8 cellular contexts compared by ENCODE assay signal in the genomic region with DNA sequence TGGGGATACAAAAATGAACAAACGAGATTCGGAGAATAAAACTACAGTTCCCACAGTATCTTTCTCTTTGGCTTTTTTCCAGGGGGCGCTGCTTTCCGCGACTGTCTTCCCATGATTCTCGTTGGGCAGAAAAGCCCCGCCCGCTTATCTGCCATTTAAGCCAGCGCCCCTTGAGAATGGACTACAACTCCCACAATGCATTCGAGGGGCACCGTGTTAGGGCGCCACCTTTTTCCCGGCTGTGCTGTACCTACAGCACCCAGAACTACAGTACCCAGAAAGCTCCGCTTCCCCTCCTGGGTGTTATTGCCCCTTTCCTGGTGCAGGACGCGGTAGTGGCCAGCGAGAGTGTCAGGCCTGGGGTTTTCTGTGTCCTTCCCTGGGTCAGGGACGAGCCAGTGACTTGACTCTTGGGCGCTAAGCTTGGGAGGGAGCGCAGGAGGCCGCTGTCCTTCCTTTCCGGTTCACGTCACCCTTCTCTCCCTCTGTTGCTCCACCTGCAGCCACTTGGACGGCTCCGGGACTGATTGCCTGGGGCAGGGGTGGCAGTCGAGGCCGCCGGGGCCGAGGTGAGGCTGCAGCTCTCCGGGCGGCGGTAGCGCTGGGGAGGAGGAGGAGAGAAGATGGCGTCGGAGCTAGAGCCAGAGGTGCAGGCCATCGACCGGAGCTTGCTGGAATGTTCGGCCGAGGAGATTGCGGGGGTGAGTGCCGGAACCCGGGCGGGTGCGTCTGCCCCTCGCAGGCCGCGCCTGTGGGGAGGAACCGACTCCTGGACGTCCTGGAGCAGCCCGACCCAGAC. TPM values are rescaled to one million over a fixed set of nuclear protein-coding genes. Genes with fewer than 3 reads are reported as not detected.
DNase-seq lines count a peak whose midpoint lies in the region; ATAC-seq, FAIRE-seq and TF ChIP-seq lines count a peak whose summit lies in the region.

TSS of gene UBR2 (plus strand) at position 333 of the 799 bp plus-strand sequence. CDS start at position 624, 291 bp downstream.

- intact Hi-C loops in OCI-LY7 (cut with micrococcal nuclease; ENCODE audit: unreplicated experiment) (loop anchor here (5.0 to 10.0 kb wide), 3 partner anchors 313 to 611 kb away; partner anchors contain the start of genes RPL7L1 and SRF), endothelial cell of umbilical vein (cut with micrococcal nuclease) (loop anchor here (1.0 to 2.0 kb wide), 3 partner anchors 182 to 777 kb away; partner anchors contain the start of genes BICRAL, TBCC and TOMM6)

- peak; percentile 84 for ATAC-seq in GM21526 (IDR thresholded peaks at IDR 0.05; ENCODE audit: low FRiP score, unreplicated experiment)

- peaks cover 7% of the 10 kb centered on the region; the same call in 1 of the 2 replicates for H4K20me1 ChIP-seq in OCI-LY7 (ENCODE audit: insufficient read depth, low read length)
- peaks cover 2% of the 10 kb centered on the region for H4K20me1 ChIP-seq in endothelial cell of umbilical vein (replicated peaks; ENCODE audit: control insufficient read depth, extremely low read depth, insufficient read depth, low read length)

- peak; percentile 100 for DNase-seq in DMS114 treated with DMSO at 0.1 percent for 48 hours (lab: John Stamatoyannopoulos, UW; ENCODE audit: unreplicated experiment)
- peak; percentile 64 for DNase-seq in HuH-7.5 (ENCODE audit: low spot score)
- peak; percentile 99 for DNase-seq in OCI-LY7 (ENCODE audit: low spot score)
- peak; percentile 86 for DNase-seq in activated T-cell treated with anti-CD3 and anti-CD28 coated beads for 1 hour (ENCODE audit: low read depth)
- peak; percentile 98 for DNase-seq in endothelial cell of umbilical vein (ENCODE audit: low read depth, low spot score)
- peak; percentile 98 for DNase-seq in midbrain (lab: John Stamatoyannopoulos, UW)
- DNase-seq in stimulated activated CD8-positive, alpha-beta memory T cell treated with anti-CD3 and anti-CD28 coated beads, Interleukin-2, amount 100 ng/mL, for 1 hour (ENCODE audit: low read depth in 2 of 2), result peak; percentile 77 to 85

- H3K9ac ChIP-seq in endothelial cell of umbilical vein (replicated peaks; ENCODE audit: extremely low read depth, insufficient read depth, low read length), result peak within 1 kb of the TSS; percentile 85

- H3K27me3 ChIP-seq in endothelial cell of umbilical vein (ENCODE audit: control insufficient read depth in 2 of 2, insufficient read depth in 2 of 2, low read length in 2 of 2), result peaks cover 0 to 3% of the 10 kb centered on the region in 2 experiments

- H3K9me3 ChIP-seq in OCI-LY7 (ENCODE audit: low read length) (peaks cover 3% of the 10 kb centered on the region; the same call in 1 of the 2 replicates), endothelial cell of umbilical vein (replicated peaks; ENCODE audit: control insufficient read depth, insufficient read depth, low read length) (no peaks in the 10 kb centered on the region)

- POLR2A ChIA-PET in OCI-LY7 (lab: Charles Lee) (interaction anchor here (0.6 to 1.3 kb wide), 6 partner anchors 9 to 668 kb away, joined by 3 to 7 read pairs (median 4); partner anchors contain the start of gene RPL7L1), endothelial cell of umbilical vein (lab: Charles Lee) (interaction anchor here (1.0 to 1.1 kb wide), 2 partner anchors 16 to 182 kb away, joined by 3 to 13 read pairs; partner anchors contain the start of gene TBCC)

- peak within 1 kb of the TSS; percentile 54 for H3K27ac ChIP-seq in OCI-LY7 (ENCODE audit: low read depth, low read length, poor library complexity, severe bottlenecking)
- H3K27ac ChIP-seq in endothelial cell of umbilical vein (ENCODE audit: insufficient read depth, low read depth, low read length), result peak within 1 kb of the TSS; percentile 59

- H3K4me2 ChIP-seq in OCI-LY7 (ENCODE audit: low read length) (peak within 1 kb of the TSS; percentile 96), endothelial cell of umbilical vein (ENCODE audit: insufficient read depth, low read length) (peak within 1 kb of the TSS; percentile 86)

- peak; percentile 95 for FAIRE-seq in endothelial cell of umbilical vein (lab: Jason Lieb, UNC)

- peaks cover 48% of the 10 kb centered on the region for H3K79me2 ChIP-seq in OCI-LY7 (ENCODE audit: insufficient read depth, low read depth, low read length)
- peaks cover 46% of the 10 kb centered on the region for H3K79me2 ChIP-seq in endothelial cell of umbilical vein (ENCODE audit: control insufficient read depth, insufficient read depth, low read length)

- no peaks in the 10 kb centered on the region for H3K9me1 ChIP-seq in endothelial cell of umbilical vein (replicated peaks; ENCODE audit: control insufficient read depth, extremely low read depth, insufficient read depth, low read length)

- H3K9me2 ChIP-seq in OCI-LY7 (ENCODE audit: insufficient read depth, low read length), result no peaks in the 10 kb centered on the region

- TF ChIP-seq POLR2A in endothelial cell of umbilical vein (IDR thresholded peaks at IDR 0.05; ENCODE audit: low read depth, low read length), result peak; percentile 56

- dilution Hi-C loops in endothelial cell of umbilical vein (cut with MboI; ENCODE audit: extremely low pct_ligation_motif_present, low sequenced_read_pairs), result no loop called here

- BruUV-seq in OCI-LY7 (replicated peaks; lab: Mats Ljungman, UMichigan) (no TSS peak), endothelial cell of umbilical vein (replicated peaks; lab: Mats Ljungman, UMichigan) (TSS peak; percentile 14)

- H3K4me1 ChIP-seq in OCI-LY7 (ENCODE audit: insufficient read depth, low read length, poor library complexity, severe bottlenecking) (peaks cover 20% of the 10 kb centered on the region), endothelial cell of umbilical vein (ENCODE audit: control insufficient read depth, extremely low read depth, insufficient read depth, low read length) (peaks cover 10% of the 10 kb centered on the region)

- H2AFZ ChIP-seq in OCI-LY7 (ENCODE audit: low read length) (peak within 1 kb of the TSS; percentile 88), endothelial cell of umbilical vein (ENCODE audit: low read depth, low read length) (peak within 1 kb of the TSS; percentile 88)

- CTCF ChIA-PET in OCI-LY7 (lab: Charles Lee; ENCODE audit: unreplicated experiment) (interaction anchor here (0.7 to 1.6 kb wide), 2 partner anchors 12 to 16 kb away, joined by 3 to 8 read pairs; no protein-coding TSS in a partner anchor), endothelial cell of umbilical vein (lab: Charles Lee) (interaction anchor here (0.7 to 10.5 kb wide), 8 partner anchors 12 to 349 kb away, joined by 3 to 86 read pairs (median 4); no protein-coding TSS in a partner anchor)

- peak; percentile 75 for TF ChIP-seq CTCF in OCI-LY7 (conservative IDR thresholded peaks at IDR 0.05; ENCODE audit: low read length)
- peak in 1 of 2 donors; percentile 27 for TF ChIP-seq CTCF in endothelial cell of umbilical vein (IDR thresholded peaks at IDR 0.05; ENCODE audit: extremely low read depth in 1 of 2, insufficient read depth in 1 of 2, low read depth in 1 of 2, low read length in 2 of 2)

- H3K36me3 ChIP-seq in OCI-LY7 (ENCODE audit: insufficient read depth, low read length) (peaks cover 19% of the 10 kb centered on the region), endothelial cell of umbilical vein (ENCODE audit: control insufficient read depth in 2 of 2, extremely low read depth in 1 of 2, insufficient read depth in 2 of 2, low read length in 2 of 2) (no peaks in the 10 kb centered on the region)

- H3K4me3 ChIP-seq in OCI-LY7 (ENCODE audit: low read depth, low read length, poor library complexity, severe bottlenecking) (peak within 1 kb of the TSS; percentile 88), endothelial cell of umbilical vein (replicated peaks in 1 of 3; ENCODE audit: insufficient read depth in 1 of 3, low read depth in 1 of 3, low read length in 3 of 3) (peak within 1 kb of the TSS; percentile 93 to 97 (median 94))

TF ChIP-seq in endothelial cell of umbilical vein, 7 proteins besides CTCF, POLR2A, EP300 and RAD21:
- no peak for TF ChIP-seq EZH2 (IDR thresholded peaks at IDR 0.05; ENCODE audit: borderline replicate concordance, low read depth, low read length, severe bottlenecking)
- TF ChIP-seq JUN (IDR thresholded peaks at IDR 0.05; ENCODE audit: borderline replicate concordance, insufficient read depth, insufficient read length, low read depth), result no peak
- no peak for TF ChIP-seq GATA2 (IDR thresholded peaks at IDR 0.05; ENCODE audit: insufficient read depth, insufficient read length, low read depth, low read length)

RNA-seq across cellular contexts. Expression of gene UBR2, which starts in this region (rescaled TPM):
- 16.6 and 17.1 TPM in 2 replicates for total RNA-seq in OCI-LY7 (2014; rRNA removed; shearing (Covaris generic))
- total RNA-seq in OCI-LY7 (2022), result 23.8 and 26.7 TPM in 2 replicates
- total RNA-seq in endothelial cell of umbilical vein, result 18.6 and 22.3 TPM in 2 replicates
- 6.8 and 8.0 TPM in 2 replicates for polyA plus RNA-seq in endothelial cell of umbilical vein
- 6.1 and 6.3 TPM in 2 replicates for polyA plus RNA-seq in endothelial cell of umbilical vein (2011; cell fraction: cytosol; rRNA removed)
- 29.8 and 32.9 TPM in 2 replicates for polyA plus RNA-seq in endothelial cell of umbilical vein (2011; cell fraction: nucleus; rRNA removed)
- polyA plus RNA-seq in endothelial cell of umbilical vein (2012), result 9.7 and 12.7 TPM in 2 replicates
- 23.2 and 25.7 TPM in 2 replicates for polyA minus RNA-seq in endothelial cell of umbilical vein
- 11.9 TPM for polyA minus RNA-seq in endothelial cell of umbilical vein (2011; cell fraction: cytosol; rRNA and poly(A)+ RNA removed)
- polyA minus RNA-seq in endothelial cell of umbilical vein (2011; cell fraction: nucleus; rRNA and poly(A)+ RNA removed), result 25.7 and 34.2 TPM in 2 replicates

Comparison
In these comparisons a context has a peak if more than half of its experiments do, and no peak if none do; other contexts are left out.
1. Peak in every context shown above with its lines: DNase-seq, ATAC-seq, H3K4me3 ChIP-seq and H3K27ac ChIP-seq.